Comparison of ENCODE assay signal across 9 cellular contexts in the genomic region with DNA sequence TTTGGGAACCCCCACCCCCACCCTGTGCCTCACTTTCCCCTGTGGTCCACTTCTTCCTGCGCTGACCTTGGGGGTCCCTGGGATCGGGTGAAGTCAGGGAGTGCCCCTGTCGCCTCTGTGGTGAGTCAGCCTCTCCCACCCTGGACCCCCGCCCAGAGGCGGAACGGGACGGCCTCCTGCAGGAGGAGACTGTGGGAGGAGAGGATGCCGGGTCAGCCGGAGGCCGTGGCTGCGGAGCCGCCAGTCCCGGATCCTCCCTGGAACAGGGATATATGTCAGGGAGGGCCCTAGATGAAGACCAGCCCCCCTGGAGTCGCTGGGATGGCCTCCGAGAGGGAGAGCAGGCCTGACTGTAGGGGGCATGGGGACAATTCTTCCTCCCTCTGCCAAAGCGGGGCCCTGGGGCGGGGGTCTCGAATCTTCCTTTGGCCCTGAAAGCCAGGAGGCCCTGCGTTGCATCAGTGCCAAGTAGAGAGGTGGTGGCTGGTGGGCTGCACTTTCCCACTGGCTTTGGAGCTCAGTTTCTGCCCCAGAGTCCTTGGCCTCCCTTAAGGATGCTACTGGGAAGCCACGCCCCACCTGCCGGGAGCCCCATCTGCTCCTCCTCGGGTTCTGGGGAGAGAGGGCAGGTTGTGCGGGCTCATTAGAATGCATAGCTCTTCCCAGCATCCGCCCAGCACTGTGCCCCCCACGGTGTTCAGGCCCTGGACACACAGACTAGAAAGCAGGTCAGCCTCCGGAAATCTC. TPM values are rescaled to one million over a fixed set of nuclear protein-coding genes. Genes with fewer than 3 reads are reported as not detected.
A peak's percentile ranks its signal among the peaks of the same experiment; 100 is the strongest.
DNase-seq lines count a peak whose midpoint lies in the region; ATAC-seq and TF ChIP-seq lines count a peak whose summit lies in the region.
"Had no signal": no experiment of that assay in that cellular context is flagged by ENCODE, and none has a peak within 500 bp of the region (broad histone marks: within the 10 kb centered on the region; RNA-seq: fewer than 3 reads in every experiment).

No MANE protein-coding gene starts in this region.

- peak overlapping the region; percentile 95 for H3K9ac ChIP-seq in colonic mucosa (ENCODE audit: low read depth in 2 of 2, low read length in 2 of 2)

- H3K9me3 Mint-ChIP-seq in activated naive CD4-positive, alpha-beta T cell treated with anti-CD3 and anti-CD28 coated beads, Interleukin-2, amount 50 U/mL, for 72 hours = no peaks in the 10 kb centered on the region

- H3K27ac ChIP-seq in colonic mucosa (peak overlapping the region; percentile 70), lung (ENCODE audit: low read depth in 1 of 2, low read length in 1 of 2) (peak overlapping the region; percentile 85 to 86)
- H3K27ac ChIP-seq: epithelial cell of prostate had no signal

- H3K27me3 ChIP-seq in colonic mucosa (no peaks in the 10 kb centered on the region), lung (ENCODE audit: control insufficient read depth, insufficient read depth) (no peaks in the 10 kb centered on the region)

- DNase-seq in AG10803 (ENCODE audit: low read depth) (peak; percentile 57), NCI-H1694 treated with DMSO at 0.1 percent for 48 hours (lab: John Stamatoyannopoulos, UW) (peak; percentile 37), colonic mucosa (peak; percentile 64), lung (ENCODE audit: low spot score) (no peak), ureter (ENCODE audit: low spot score) (peak; percentile 69)
- no peak for DNase-seq in activated naive CD4-positive, alpha-beta T cell treated with anti-CD3 and anti-CD28 coated beads, Interleukin-2, amount 50 U/mL, for 72 hours (ENCODE audit: low spot score in 2 of 2)

- ATAC-seq in lung (ENCODE audit: insufficient read depth, low FRiP score) (peak; percentile 44), GM18498 (IDR thresholded peaks at IDR 0.05; ENCODE audit: unreplicated experiment) (no peak), HG02610 (IDR thresholded peaks at IDR 0.05; ENCODE audit: unreplicated experiment) (no peak)
- no peak for ATAC-seq in activated naive CD4-positive, alpha-beta T cell treated with anti-CD3 and anti-CD28 coated beads, Interleukin-2, amount 50 U/mL, for 72 hours

- H3K36me3 ChIP-seq in colonic mucosa = no peaks in the 10 kb centered on the region
- H3K36me3 ChIP-seq in lung (ENCODE audit: control insufficient read depth in 2 of 2, insufficient read depth in 2 of 2, low read length in 2 of 2) = no peaks in the 10 kb centered on the region

- no peak for TF ChIP-seq CTCF in AG10803 (conservative IDR thresholded peaks at IDR 0.05; ENCODE audit: low read length)
- TF ChIP-seq CTCF in colonic mucosa (IDR thresholded peaks at IDR 0.05) = no peak
- no peak for TF ChIP-seq CTCF in lung (IDR thresholded peaks at IDR 0.05; ENCODE audit: control extremely low read depth, extremely low read depth)

- H3K4me1 ChIP-seq in colonic mucosa (peaks cover 5% of the 10 kb centered on the region), lung (ENCODE audit: control insufficient read depth in 2 of 2, insufficient read depth in 2 of 2, low read length in 2 of 2) (peaks cover 4 to 10% of the 10 kb centered on the region in 2 donors)

- H3K9me3 ChIP-seq in colonic mucosa (no peaks in the 10 kb centered on the region), lung (ENCODE audit: control insufficient read depth in 2 of 2, insufficient read depth in 1 of 2, low read length in 1 of 2) (no peaks in the 10 kb centered on the region)

- H3K36me3 Mint-ChIP-seq in activated naive CD4-positive, alpha-beta T cell treated with anti-CD3 and anti-CD28 coated beads, Interleukin-2, amount 50 U/mL, for 72 hours = peaks cover 0 to 5% of the 10 kb centered on the region in 2 donors

- H3K27ac Mint-ChIP-seq in activated naive CD4-positive, alpha-beta T cell treated with anti-CD3 and anti-CD28 coated beads, Interleukin-2, amount 50 U/mL, for 72 hours = no peak overlapping the region

- WGBS in lung, 2 donors = 10 to 13% methylated on average over 26 of the region's 26 CpGs

- intact Hi-C loops in colonic mucosa (cut with DNase I) = no loop called here

- H3K4me3 ChIP-seq in AG10803 (ENCODE audit: low read length) (peak overlapping the region; percentile 87), colonic mucosa (peak overlapping the region; percentile 62), lung (peak overlapping the region; percentile 52)

RNA-seq across cellular contexts. Expression of a gene that starts 0.9 kb away (rescaled TPM):
- total RNA-seq in colonic mucosa (100 to 1,000 TPM in 1 of 2 donors, 10 to 100 TPM in 1; 77.5 to 133 TPM), lung (10 to 100 TPM; 15.0 to 43.4 TPM), ureter (166 TPM)
- polyA plus RNA-seq in lung = 10 to 100 TPM; 23.8 to 24.9 TPM
- total RNA-seq in activated naive CD4-positive, alpha-beta T cell treated with anti-CD3 and anti-CD28 coated beads, Interleukin-2, amount 50 U/mL, for 72 hours = not detected

Comparison
In these comparisons a context has a peak if more than half of its experiments do, and no peak if none do; other contexts are left out.
1. DNase-seq: peak in AG10803 (single experiment), NCI-H1694 treated with DMSO at 0.1 percent for 48 hours (single experiment), colonic mucosa (single experiment) and ureter (single experiment); none in lung (single experiment) and activated naive CD4-positive, alpha-beta T cell treated with anti-CD3 and anti-CD28 coated beads, Interleukin-2, amount 50 U/mL, for 72 hours (0 of 2).
2. RNA of a gene that starts 0.9 kb away (total RNA-seq): 166 TPM in ureter (single experiment), 77.5 to 133 TPM in colonic mucosa and 15.0 to 43.4 TPM in lung; not detected in activated naive CD4-positive, alpha-beta T cell treated with anti-CD3 and anti-CD28 coated beads, Interleukin-2, amount 50 U/mL, for 72 hours; every median in the first group is over 10 times any median in the second.
3. Peak in every context shown above with its lines, with median percentiles within 50 percentile points of each other: H3K4me3 ChIP-seq.